13 cellular contexts compared by ENCODE assay signal in the genomic region with DNA sequence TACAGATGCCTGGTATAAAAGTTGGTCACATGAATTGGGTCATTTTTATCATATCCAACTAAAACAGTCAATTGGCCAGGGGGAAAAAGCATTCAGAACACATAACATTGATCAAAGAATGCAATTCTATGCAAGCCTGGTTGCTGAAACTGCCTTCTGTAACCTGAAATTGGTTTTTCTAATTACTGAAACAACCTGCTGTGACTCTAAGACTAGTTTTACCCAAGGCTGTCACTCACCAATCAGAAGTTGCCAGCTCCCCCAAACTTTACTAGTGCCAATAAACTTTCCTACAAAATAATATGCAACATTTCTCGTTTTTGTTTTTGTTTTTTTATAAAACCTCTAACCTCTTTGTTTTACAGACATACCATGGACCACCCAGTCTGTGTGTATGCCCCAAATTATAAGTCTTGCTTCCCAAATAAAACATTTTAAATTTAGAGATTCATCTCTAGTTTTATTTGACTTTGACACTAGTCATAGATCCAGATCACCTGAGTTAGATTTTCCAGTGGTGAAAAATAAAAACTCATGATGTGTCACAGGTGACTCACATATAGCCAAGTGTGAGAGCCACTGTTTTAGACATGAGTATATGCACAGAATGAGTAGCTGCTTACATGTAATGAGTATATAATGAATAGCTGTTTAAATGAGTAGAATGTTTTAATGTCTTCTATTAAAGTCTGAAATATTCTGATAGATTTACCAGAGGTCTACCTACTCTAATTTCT.
DNase-seq lines count a peak whose midpoint lies in the region; ATAC-seq, FAIRE-seq and TF ChIP-seq lines count a peak whose summit lies in the region.
"Had no signal": no experiment of that assay in that cellular context is flagged by ENCODE, and none has a peak within 500 bp of the region (broad histone marks: within the 10 kb centered on the region; RNA-seq: fewer than 3 reads in every experiment).

No MANE protein-coding gene starts in this region.

- H3K27ac Mint-ChIP-seq in activated naive CD4-positive, alpha-beta T cell treated with anti-CD3 and anti-CD28 coated beads, Interleukin-2, amount 50 U/mL, for 24 hours: peak overlapping the region; percentile 99
- peak overlapping the region; percentile 95 for H3K27ac Mint-ChIP-seq in stimulated activated naive CD8-positive, alpha-beta T cell treated with anti-CD3 and anti-CD28 coated beads, Interleukin-15, Interleukin-2, amounts not matched to agents 100 ng/mL and 50 ng/mL, for 24 hours
- H3K27ac Mint-ChIP-seq in natural killer cell: no peak overlapping the region
- H3K27ac Mint-ChIP-seq: nephron had no signal

- H3K36me3 ChIP-seq in Panc1 (ENCODE audit: control insufficient read depth, insufficient read depth, low read length) (no peaks in the 10 kb centered on the region), endothelial cell of umbilical vein (ENCODE audit: control insufficient read depth in 2 of 2, extremely low read depth in 1 of 2, insufficient read depth in 2 of 2, low read length in 2 of 2) (no peaks in the 10 kb centered on the region)
- H3K36me3 ChIP-seq: spleen had no signal

- no peak for DNase-seq in activated naive CD4-positive, alpha-beta T cell treated with Interleukin-2 at 50 U/mL for 16 hours
- DNase-seq in Panc1 (ENCODE audit: low read depth, low spot score) (peak; percentile 80), endothelial cell of umbilical vein (ENCODE audit: low read depth, low spot score) (peak; percentile 63), natural killer cell (no peak), activated gamma-delta T cell treated with Interleukin-2 at 50 U/mL for 16 hours (no peak)
- no peak for DNase-seq in activated effector memory CD4-positive, alpha-beta T cell treated with Interleukin-2 at 50 U/mL for 16 hours
- DNase-seq: spleen, T1000 had no signal

- H3K9ac ChIP-seq in endothelial cell of umbilical vein (replicated peaks; ENCODE audit: extremely low read depth, insufficient read depth, low read length): no peak overlapping the region

- ATAC-seq in Panc1: no peak
- no peak for ATAC-seq in natural killer cell
- ATAC-seq: left lobe of liver had no signal

- no peak overlapping the region for H3K4me2 ChIP-seq in endothelial cell of umbilical vein (ENCODE audit: insufficient read depth, low read length)

- intact Hi-C loops in Panc1 (cut with micrococcal nuclease; ENCODE audit: unreplicated experiment): no loop called here
- intact Hi-C loops in endothelial cell of umbilical vein (cut with micrococcal nuclease): loop anchor here (2.0 kb wide), 1 partner anchor 107 kb away; no protein-coding TSS in a partner anchor
- intact Hi-C loops in natural killer cell (cut with micrococcal nuclease): no loop called here

- FAIRE-seq in endothelial cell of umbilical vein (lab: Jason Lieb, UNC): peak; percentile 4

- dilution Hi-C loops in endothelial cell of umbilical vein (cut with MboI; ENCODE audit: extremely low pct_ligation_motif_present, low sequenced_read_pairs): no loop called here

- no peaks in the 10 kb centered on the region for H3K9me1 ChIP-seq in endothelial cell of umbilical vein (replicated peaks; ENCODE audit: control insufficient read depth, extremely low read depth, insufficient read depth, low read length)

- TF ChIP-seq CTCF in Panc1 (IDR thresholded peaks at IDR 0.05): no peak
- no peak for TF ChIP-seq CTCF in endothelial cell of umbilical vein (IDR thresholded peaks at IDR 0.05; ENCODE audit: extremely low read depth in 1 of 2, insufficient read depth in 1 of 2, low read depth in 1 of 2, low read length in 2 of 2)
- no peak for TF ChIP-seq CTCF in natural killer cell (IDR thresholded peaks at IDR 0.05)

- H3K9me3 ChIP-seq in Panc1 (ENCODE audit: control insufficient read depth, insufficient read depth, low read depth, low read length) (peaks cover 11% of the 10 kb centered on the region; the same call in 1 of the 2 replicates), endothelial cell of umbilical vein (replicated peaks; ENCODE audit: control insufficient read depth, insufficient read depth, low read length) (no peaks in the 10 kb centered on the region)

- no peaks in the 10 kb centered on the region for H3K27me3 Mint-ChIP-seq in activated naive CD4-positive, alpha-beta T cell treated with anti-CD3 and anti-CD28 coated beads, Interleukin-2, amount 50 U/mL, for 24 hours
- no peaks in the 10 kb centered on the region for H3K27me3 Mint-ChIP-seq in stimulated activated naive CD8-positive, alpha-beta T cell treated with anti-CD3 and anti-CD28 coated beads, Interleukin-15, Interleukin-2, amounts not matched to agents 100 ng/mL and 50 ng/mL, for 24 hours
- peaks cover 3 to 9% of the 10 kb centered on the region in 2 donors for H3K27me3 Mint-ChIP-seq in natural killer cell (ENCODE audit: low read depth in 2 of 2)

- CTCF ChIA-PET in Panc1 (lab: Charles Lee) (no interaction called here), endothelial cell of umbilical vein (lab: Charles Lee) (no interaction called here)

- no peaks in the 10 kb centered on the region for H4K20me1 ChIP-seq in endothelial cell of umbilical vein (replicated peaks; ENCODE audit: control insufficient read depth, extremely low read depth, insufficient read depth, low read length)

- H3K9me3 Mint-ChIP-seq in activated naive CD4-positive, alpha-beta T cell treated with anti-CD3 and anti-CD28 coated beads, Interleukin-2, amount 50 U/mL, for 24 hours: peaks cover 23% of the 10 kb centered on the region
- H3K9me3 Mint-ChIP-seq in stimulated activated naive CD8-positive, alpha-beta T cell treated with anti-CD3 and anti-CD28 coated beads, Interleukin-15, Interleukin-2, amounts not matched to agents 100 ng/mL and 50 ng/mL, for 24 hours: peaks cover 14% of the 10 kb centered on the region
- H3K9me3 Mint-ChIP-seq in natural killer cell: no peaks in the 10 kb centered on the region

- POLR2A ChIA-PET in Panc1 (lab: Charles Lee) (no interaction called here), endothelial cell of umbilical vein (lab: Charles Lee) (no interaction called here)

- in situ Hi-C loops in Panc1 (cut with HindIII; ENCODE audit: low pct_unique_long_range_greater_than_20kb, low sequenced_read_pairs): no loop called here

- no peak overlapping the region for H3K4me3 ChIP-seq in Panc1 (ENCODE audit: low read depth in 2 of 2, low read length in 2 of 2)
- H3K4me3 ChIP-seq in endothelial cell of umbilical vein (replicated peaks in 1 of 3; ENCODE audit: insufficient read depth in 1 of 3, low read depth in 1 of 3, low read length in 3 of 3): no peak overlapping the region
- H3K4me3 ChIP-seq: spleen had no signal

- no peak for TF ChIP-seq POLR2A in endothelial cell of umbilical vein (IDR thresholded peaks at IDR 0.05; ENCODE audit: low read depth, low read length)

- H2AFZ ChIP-seq in endothelial cell of umbilical vein (ENCODE audit: low read depth, low read length): no peak overlapping the region

- H3K4me1 Mint-ChIP-seq in activated naive CD4-positive, alpha-beta T cell treated with anti-CD3 and anti-CD28 coated beads, Interleukin-2, amount 50 U/mL, for 24 hours: peaks cover 20% of the 10 kb centered on the region
- H3K4me1 Mint-ChIP-seq in stimulated activated naive CD8-positive, alpha-beta T cell treated with anti-CD3 and anti-CD28 coated beads, Interleukin-15, Interleukin-2, amounts not matched to agents 100 ng/mL and 50 ng/mL, for 24 hours (ENCODE audit: low read depth): peaks cover 23% of the 10 kb centered on the region
- no peaks in the 10 kb centered on the region for H3K4me1 Mint-ChIP-seq in natural killer cell
- H3K4me1 Mint-ChIP-seq: nephron had no signal

- H3K79me2 ChIP-seq in endothelial cell of umbilical vein (ENCODE audit: control insufficient read depth, insufficient read depth, low read length): no peaks in the 10 kb centered on the region

- no TSS peak for BruUV-seq in Panc1 (replicated peaks; lab: Mats Ljungman, UMichigan)
- no TSS peak for BruUV-seq in endothelial cell of umbilical vein (replicated peaks; lab: Mats Ljungman, UMichigan)

- peaks cover 11% of the 10 kb centered on the region for H3K36me3 Mint-ChIP-seq in activated naive CD4-positive, alpha-beta T cell treated with anti-CD3 and anti-CD28 coated beads, Interleukin-2, amount 50 U/mL, for 24 hours
- H3K36me3 Mint-ChIP-seq in stimulated activated naive CD8-positive, alpha-beta T cell treated with anti-CD3 and anti-CD28 coated beads, Interleukin-15, Interleukin-2, amounts not matched to agents 100 ng/mL and 50 ng/mL, for 24 hours (ENCODE audit: low read depth): peaks cover 8% of the 10 kb centered on the region
- H3K36me3 Mint-ChIP-seq in natural killer cell: no peaks in the 10 kb centered on the region

- H3K27me3 ChIP-seq in Panc1 (ENCODE audit: control insufficient read depth, insufficient read depth, low read length) (no peaks in the 10 kb centered on the region), endothelial cell of umbilical vein (ENCODE audit: control insufficient read depth in 2 of 2, insufficient read depth in 2 of 2, low read length in 2 of 2) (no peaks in the 10 kb centered on the region)
- H3K27me3 ChIP-seq: spleen had no signal

- no peaks in the 10 kb centered on the region for H3K4me1 ChIP-seq in Panc1 (ENCODE audit: control insufficient read depth, insufficient read depth, low read length)
- H3K4me1 ChIP-seq in endothelial cell of umbilical vein (ENCODE audit: control insufficient read depth, extremely low read depth, insufficient read depth, low read length): peaks cover 21% of the 10 kb centered on the region
- H3K4me1 ChIP-seq: spleen had no signal

- no peak overlapping the region for H3K27ac ChIP-seq in Panc1 (ENCODE audit: low read length)
- H3K27ac ChIP-seq in endothelial cell of umbilical vein (ENCODE audit: insufficient read depth, low read depth, low read length): peak overlapping the region; percentile 39
- H3K27ac ChIP-seq: C4-2B, spleen had no signal

- peak overlapping the region; percentile 61 for H3K4me3 Mint-ChIP-seq in activated naive CD4-positive, alpha-beta T cell treated with anti-CD3 and anti-CD28 coated beads, Interleukin-2, amount 50 U/mL, for 24 hours
- peak overlapping the region; percentile 60 for H3K4me3 Mint-ChIP-seq in stimulated activated naive CD8-positive, alpha-beta T cell treated with anti-CD3 and anti-CD28 coated beads, Interleukin-15, Interleukin-2, amounts not matched to agents 100 ng/mL and 50 ng/mL, for 24 hours
- H3K4me3 Mint-ChIP-seq in natural killer cell: no peak overlapping the region
- H3K4me3 Mint-ChIP-seq: nephron had no signal

TF ChIP-seq in endothelial cell of umbilical vein, 7 proteins besides CTCF, POLR2A, EP300 and RAD21 (continues in another document):
- TF ChIP-seq EZH2 (IDR thresholded peaks at IDR 0.05; ENCODE audit: borderline replicate concordance, low read depth, low read length, severe bottlenecking): no peak
- TF ChIP-seq JUN (IDR thresholded peaks at IDR 0.05; ENCODE audit: borderline replicate concordance, insufficient read depth, insufficient read length, low read depth): peak; percentile 75
- TF ChIP-seq, protein P1, sequence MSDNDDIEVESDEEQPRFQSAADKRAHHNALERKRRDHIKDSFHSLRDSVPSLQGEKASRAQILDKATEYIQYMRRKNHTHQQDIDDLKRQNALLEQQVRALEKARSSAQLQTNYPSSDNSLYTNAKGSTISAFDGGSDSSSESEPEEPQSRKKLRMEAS (IDR thresholded peaks at IDR 0.05; ENCODE audit: insufficient read depth, insufficient read length): no peak
- TF ChIP-seq GATA2 (IDR thresholded peaks at IDR 0.05; ENCODE audit: insufficient read depth, insufficient read length, low read depth, low read length): no peak
- TF ChIP-seq MYC (IDR thresholded peaks at IDR 0.05; ENCODE audit: low read depth, low read length): no peak

Comparison
In these comparisons a context has a peak if more than half of its experiments do, and no peak if none do; other contexts are left out.
1. H3K27ac Mint-ChIP-seq: peak in activated naive CD4-positive, alpha-beta T cell treated with anti-CD3 and anti-CD28 coated beads, Interleukin-2, amount 50 U/mL, for 24 hours (single experiment) and stimulated activated naive CD8-positive, alpha-beta T cell treated with anti-CD3 and anti-CD28 coated beads, Interleukin-15, Interleukin-2, amounts not matched to agents 100 ng/mL and 50 ng/mL, for 24 hours (single experiment); none in natural killer cell (0 of 2).
2. DNase-seq: peak in Panc1 (single experiment) and endothelial cell of umbilical vein (single experiment); none in activated naive CD4-positive, alpha-beta T cell treated with Interleukin-2 at 50 U/mL for 16 hours (single experiment), natural killer cell (single experiment), activated effector memory CD4-positive, alpha-beta T cell treated with Interleukin-2 at 50 U/mL for 16 hours (single experiment) and activated gamma-delta T cell treated with Interleukin-2 at 50 U/mL for 16 hours (single experiment).